In genomic region chr9:100499866-100500265, GRCh38 we compare ENCODE assay signal across 18 cellular contexts. TPM values are rescaled to one million over a fixed set of nuclear protein-coding genes. Genes with fewer than 3 reads are reported as not detected.
A peak's percentile ranks its signal among the peaks of the same experiment; 100 is the strongest.
DNase-seq lines count a peak whose midpoint lies in the region; FAIRE-seq and TF ChIP-seq lines count a peak whose summit lies in the region.
"Had no signal": no experiment of that assay in that cellular context is flagged by ENCODE, and none has a peak within 500 bp of the region (broad histone marks: within the 10 kb centered on the region; RNA-seq: fewer than 3 reads in every experiment).

No MANE protein-coding gene starts in this region.

- H3K9me3 ChIP-seq in OCI-LY3 (ENCODE audit: insufficient read depth, low read length) (no peaks in the 10 kb centered on the region), breast epithelium (no peaks in the 10 kb centered on the region)
- H3K9me3 ChIP-seq: BE2C, Caco-2 had no signal

- no peaks in the 10 kb centered on the region for H4K20me1 ChIP-seq in OCI-LY3 (ENCODE audit: insufficient read depth, low read length)

- intact Hi-C loops in breast epithelium (cut with DNase I; ENCODE audit: low total_unique reads): no loop called here

- FAIRE-seq in H54 (lab: Jason Lieb, UNC): peak; percentile 76
- FAIRE-seq: D721Med, GM12892, GM18507, HTR-8/SVneo had no signal

- H3K79me2 ChIP-seq in OCI-LY3 (ENCODE audit: low read length): no peaks in the 10 kb centered on the region

- H3K27ac ChIP-seq in OCI-LY3 (ENCODE audit: low read length) (no peak overlapping the region), breast epithelium (no peak overlapping the region)

- H3K36me3 ChIP-seq in OCI-LY3 (replicated peaks; ENCODE audit: low read depth, low read length) (no peaks in the 10 kb centered on the region), breast epithelium (no peaks in the 10 kb centered on the region)
- H3K36me3 ChIP-seq: BE2C had no signal

- H3K4me3 ChIP-seq in OCI-LY3 (ENCODE audit: low read length) (no peak overlapping the region), breast epithelium (no peak overlapping the region)

- H3K27me3 ChIP-seq in OCI-LY3 (ENCODE audit: low read depth, low read length) (no peaks in the 10 kb centered on the region), breast epithelium (no peaks in the 10 kb centered on the region)
- H3K27me3 ChIP-seq: BE2C had no signal

- no peak overlapping the region for H3K9ac ChIP-seq in OCI-LY3 (ENCODE audit: low read length)

- H3K4me1 ChIP-seq in OCI-LY3 (ENCODE audit: low read length) (peaks cover 10% of the 10 kb centered on the region), breast epithelium (no peaks in the 10 kb centered on the region)
- H3K4me1 ChIP-seq: BE2C, Caco-2 had no signal

- no peak overlapping the region for H2AFZ ChIP-seq in OCI-LY3 (ENCODE audit: low read depth, low read length)

- DNase-seq in H54 (ENCODE audit: insufficient read length, low spot score): no peak
- DNase-seq in cerebellar cortex (ENCODE audit: low spot score): peak; percentile 76
- no peak for DNase-seq in NCI-H82 (lab: John Stamatoyannopoulos, UW)
- no peak for DNase-seq in erythroblast (lab: John Stamatoyannopoulos, UW)
- DNase-seq in activated CD4-positive, alpha-beta T cell treated with anti-CD3 and anti-CD28 coated beads for 1 hour: no peak
- DNase-seq in breast epithelium (ENCODE audit: low spot score in 2 of 2): no peak
- DNase-seq: BE2C; Caco-2; CD4-positive, CD25-positive, alpha-beta regulatory T cell; GDM1; GOT3; H9; IMR-90 had no signal

- no peak for TF ChIP-seq POLR2A in H54 (IDR thresholded peaks at IDR 0.05; ENCODE audit: low read depth, low read length)
- TF ChIP-seq POLR2A in erythroblast (IDR thresholded peaks at IDR 0.05; ENCODE audit: low read length): no peak
- no peak for TF ChIP-seq POLR2A in breast epithelium (IDR thresholded peaks at IDR 0.05)

- TF ChIP-seq CTCF in OCI-LY3 (IDR thresholded peaks at IDR 0.05; ENCODE audit: low read depth, low read length) (no peak), breast epithelium (IDR thresholded peaks at IDR 0.05) (no peak)

- 0 out of 2 replicates have a peak overlapping the region, but pooled peaks have one; percentile 12 for H3K4me2 ChIP-seq in OCI-LY3 (ENCODE audit: low read length)

RNA-seq across cellular contexts. Expression of gene TMEFF1, which starts 26.9 kb away (rescaled TPM):
- total RNA-seq in breast epithelium: under 1 TPM; 0.29 to 0.66 (median 0.32) TPM
